In genomic region chr15:63258658-63259057, GRCh38 we compare ENCODE assay signal across 1 cellular context.
TF ChIP-seq lines count a peak whose summit lies in the region.

No MANE protein-coding gene starts in this region.

TF ChIP-seq in WTC11, 78 proteins besides CTCF, POLR2A, EP300 and RAD21:
- TF ChIP-seq MLX (CRISPR knock-in tag; IDR thresholded peaks at IDR 0.05) (no peak), AFF4 (CRISPR knock-in tag; IDR thresholded peaks at IDR 0.05; ENCODE audit: borderline replicate concordance) (no peak), PRRX2 (CRISPR knock-in tag; IDR thresholded peaks at IDR 0.05) (no peak), GABPB1 (CRISPR knock-in tag; IDR thresholded peaks at IDR 0.05) (no peak)
